10 cellular contexts compared by ENCODE assay signal in the genomic region with DNA sequence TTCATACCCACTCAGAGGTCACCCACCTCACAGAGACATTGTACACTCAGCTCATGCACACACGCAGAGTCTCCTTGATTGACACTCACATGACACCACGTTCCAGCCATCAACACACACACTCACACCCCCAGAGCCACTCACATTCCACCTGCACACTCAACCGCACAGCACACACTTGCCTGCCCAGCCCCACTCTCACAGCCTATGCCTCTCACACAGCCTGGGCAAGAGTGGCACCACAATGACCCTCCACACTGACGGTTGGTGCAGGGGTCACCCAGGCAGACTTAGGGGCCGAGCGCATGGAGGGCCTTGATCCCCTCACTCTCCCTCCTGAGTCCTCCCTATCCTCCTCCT. TPM values are rescaled to one million over a fixed set of nuclear protein-coding genes. Genes with fewer than 3 reads are reported as not detected.
DNase-seq lines count a peak whose midpoint lies in the region; ATAC-seq, FAIRE-seq and TF ChIP-seq lines count a peak whose summit lies in the region.
"Had no signal": no experiment of that assay in that cellular context is flagged by ENCODE, and none has a peak within 500 bp of the region (broad histone marks: within the 10 kb centered on the region; RNA-seq: fewer than 3 reads in every experiment).

No MANE protein-coding gene starts in this region.

- H3K9ac ChIP-seq in GM12878 (ENCODE audit: control insufficient read depth, insufficient read depth, low read length) = peak overlapping the region; percentile 85

- no peak for TF ChIP-seq RAD21 in GM12878 (IDR thresholded peaks at IDR 0.05; ENCODE audit: insufficient read depth, low read depth, low read length)

- H3K36me3 ChIP-seq in GM12878 (ENCODE audit: control insufficient read depth in 2 of 2, insufficient read depth in 2 of 2, low read length in 1 of 2) (peaks cover 2 to 5% of the 10 kb centered on the region in 2 experiments; a peak in 3 of 4 replicates), body of pancreas (replicated peaks in 1 of 2; ENCODE audit: insufficient read depth in 1 of 2, low read depth in 2 of 2) (no peaks in the 10 kb centered on the region)

- BruUV-seq in GM12878 (replicated peaks; lab: Mats Ljungman, UMichigan) = no TSS peak

- peak overlapping the region; percentile 89 for H3K4me2 ChIP-seq in GM12878 (ENCODE audit: control insufficient read depth, insufficient read depth)

- no peaks in the 10 kb centered on the region for H4K20me1 ChIP-seq in GM12878 (ENCODE audit: control insufficient read depth, insufficient read depth)

- H3K4me3 ChIP-seq in GM12878 = peak overlapping the region; percentile 80
- no peak overlapping the region for H3K4me3 ChIP-seq in body of pancreas

- intact Hi-C loops in GM12878 (cut with micrococcal nuclease; ENCODE audit: unreplicated experiment) = loop anchor here (5.0 to 10.0 kb wide), 3 partner anchors 76 to 479 kb away; partner anchors contain the start of gene FNBP4
- intact Hi-C loops in posterior vena cava (cut with DNase I) = loop anchor here in 1 of 2 donors (10.0 kb wide), 1 partner anchor 79 kb away; no protein-coding TSS in a partner anchor
- intact Hi-C loops in body of pancreas (cut with DNase I) = loop anchor here (5.0 kb wide), 1 partner anchor 76 kb away; no protein-coding TSS in a partner anchor

- in situ Hi-C loops in GM12878 (cut with MboI) = no loop called here

- no peak for TF ChIP-seq EP300 in GM12878 (IDR thresholded peaks at IDR 0.05; ENCODE audit: borderline replicate concordance in 1 of 2, control insufficient read depth in 1 of 2, low read depth in 2 of 2, low read length in 2 of 2)

- H3K27ac ChIP-seq in GM12878 (ENCODE audit: control insufficient read depth, insufficient read depth) = 0 out of 2 replicates have a peak overlapping the region, but pooled peaks have one; percentile 22
- H3K27ac ChIP-seq in body of pancreas = no peak overlapping the region

- H3K27me3 ChIP-seq in GM12878 (replicated peaks in 1 of 2; ENCODE audit: control insufficient read depth in 2 of 2, insufficient read depth in 2 of 2, low read length in 1 of 2) (no peaks in the 10 kb centered on the region), body of pancreas (no peaks in the 10 kb centered on the region)

- 45% methylated on average over 6 of the region's 6 CpGs for WGBS in GM12878 (ENCODE audit: insufficient coverage, insufficient replicate concordance, low lambda C conversion rate, missing lambda C conversion rate)
- 67 to 80% methylated on average over 6 of the region's 6 CpGs for WGBS in body of pancreas, 2 donors

- peaks cover 41% of the 10 kb centered on the region for H3K79me2 ChIP-seq in GM12878 (ENCODE audit: control insufficient read depth, insufficient read depth, low read length)

- POLR2A ChIA-PET in GM12878 (lab: Charles Lee) = interaction anchor here (1.8 to 4.9 kb wide), 2 partner anchors 23 to 31 kb away, joined by 11 to 57 read pairs; partner anchors contain the start of gene SLC39A13

- FAIRE-seq in GM12892 (lab: Jason Lieb, UNC) (peak; percentile 64), GM12878 (lab: Jason Lieb, UNC) (no peak), H54 (lab: Jason Lieb, UNC) (no peak)

- H2AFZ ChIP-seq in GM12878 (ENCODE audit: control insufficient read depth, low read depth, low read length) = no peak overlapping the region

- CTCF ChIA-PET in GM12878 (lab: Yijun Ruan, JAX) = interaction anchor here (1.0 to 4.1 kb wide), 4 partner anchors 17 to 198 kb away, joined by 3 to 20 read pairs (median 6); no protein-coding TSS in a partner anchor

- TF ChIP-seq CTCF in GM12878 (IDR thresholded peaks at IDR 0.05 in 2 of 3, conservative IDR thresholded peaks at IDR 0.05 in 1 of 3; ENCODE audit: control insufficient read depth in 2 of 3, extremely low read depth in 1 of 3, insufficient read depth in 1 of 3, low read depth in 3 of 3, low read length in 3 of 3) (no peak), body of pancreas (IDR thresholded peaks at IDR 0.05) (no peak)

- RAD21 ChIA-PET in GM12878 (lab: Charles Lee; ENCODE audit: unreplicated experiment) = interaction anchor here (1.4 to 3.4 kb wide), 3 partner anchors 23 to 36 kb away, joined by 6 to 31 read pairs (median 8); partner anchors contain the start of gene SLC39A13

- H3K9me3 ChIP-seq in GM12878 (replicated peaks; ENCODE audit: control insufficient read depth, insufficient read depth, low read length) (no peaks in the 10 kb centered on the region), body of pancreas (no peaks in the 10 kb centered on the region)

- H3K4me1 ChIP-seq in GM12878 (ENCODE audit: control insufficient read depth, insufficient read depth, low read length) (peaks cover 21% of the 10 kb centered on the region), body of pancreas (no peaks in the 10 kb centered on the region)

- DNase-seq in GM12892 (ENCODE audit: insufficient read length) (no peak), GM12878 (ENCODE audit: low read depth, low spot score) (no peak), posterior vena cava (ENCODE audit: low spot score) (peak; percentile 62), H54 (ENCODE audit: insufficient read length, low spot score) (no peak), D341Med (ENCODE audit: low spot score) (no peak), body of pancreas (no peak)
- DNase-seq: activated CD4-positive, CD25-positive, alpha-beta regulatory T cell; activated effector memory CD4-positive, alpha-beta T cell treated with Interleukin-2 at 50 U/mL for 16 hours; NCI-H2171; stimulated activated CD4-positive, alpha-beta T cell treated with anti-CD3 and anti-CD28 coated beads, Interleukin-4, amount 100 ng/mL, for 1 hour had no signal

- ATAC-seq in GM12878 (no peak), body of pancreas (no peak)

- TF ChIP-seq POLR2A in GM12892 (IDR thresholded peaks at IDR 0.05; ENCODE audit: low read depth, low read length) = no peak
- TF ChIP-seq POLR2A in GM12878 (IDR thresholded peaks at IDR 0.05; ENCODE audit: low read depth, low read length) = no peak
- no peak for TF ChIP-seq POLR2A in H54 (IDR thresholded peaks at IDR 0.05; ENCODE audit: low read depth, low read length)
- no peak for TF ChIP-seq POLR2A in body of pancreas (IDR thresholded peaks at IDR 0.05)

- SMC1A ChIA-PET in GM12878 (lab: Charles Lee; ENCODE audit: uncharacterized antibody, unreplicated experiment) = interaction anchor here (0.9 to 3.7 kb wide), 4 partner anchors 23 to 161 kb away, joined by 3 to 13 read pairs (median 6); partner anchors contain the start of genes DDB2 and SLC39A13

RNA-seq across cellular contexts. Expression of gene SPI1, which starts 2.2 kb away (rescaled TPM):
- polyA plus RNA-seq in GM12892 (2012; ENCODE audit: missing spikeins) = 5.5 TPM
- total RNA-seq in GM12878 (2013; cell fraction: nucleolus; rRNA removed) = 8.7 and 10.3 TPM in 2 replicates
- total RNA-seq in GM12878 (2014; rRNA removed) = 19.9 and 25.9 TPM in 2 replicates
- total RNA-seq in GM12878 (2014; rRNA removed; fragmentation: Illumina TruSeq; extraction: Trizol) = 5.9 and 6.5 TPM in 2 replicates
- total RNA-seq in GM12878 (2021) = 29.5 and 31.1 TPM in 2 replicates
- 7.3 TPM for polyA plus RNA-seq in GM12878 (2011; ENCODE audit: low read depth)
- 3.6 and 10.2 TPM in 2 replicates for polyA plus RNA-seq in GM12878 (2011; rRNA removed)
- polyA plus RNA-seq in GM12878 (2011; cell fraction: cytosol; rRNA removed) = 13.4 and 15.8 TPM in 2 replicates
- polyA plus RNA-seq in GM12878 (2011; cell fraction: nucleus; rRNA removed) = 13.8 and 20.3 TPM in 2 replicates
- 26.5 and 28.6 TPM in 2 replicates for polyA plus RNA-seq in GM12878 (2012)
- polyA plus RNA-seq in GM12878 (2014; fragmentation: Illumina TruSeq; extraction: Trizol) = 1.3 and 8.8 TPM in 2 replicates
- polyA plus RNA-seq in GM12878 (2014; fragmentation: Nextera tagmentation; extraction: Ambion mirVana) = under 1 TPM; 0.05 to 0.08 TPM
- 24.5 and 30.2 TPM in 2 replicates for polyA plus RNA-seq in GM12878 (2014; rRNA removed)
- polyA plus RNA-seq in GM12878 (2016; fragmentation: Nextera tagmentation; extraction: Ambion mirVana) = 10 to 100 TPM in 1 of 2 experiments, 1 to 10 TPM in 1; 9.2 to 15.0 TPM
- 9.1 and 16.5 TPM in 2 replicates for polyA minus RNA-seq in GM12878 (2011; rRNA and poly(A)+ RNA removed)
- polyA minus RNA-seq in GM12878 (2011; cell fraction: cytosol; rRNA and poly(A)+ RNA removed) = 7.7 and 13.2 TPM in 2 replicates
- polyA minus RNA-seq in GM12878 (2011; cell fraction: nucleus; rRNA and poly(A)+ RNA removed) = 4.6 and 9.6 TPM in 2 replicates
- total RNA-seq in posterior vena cava = 10 to 100 TPM; 27.7 to 47.0 TPM
- total RNA-seq in body of pancreas = 10 to 100 TPM in 1 of 2 donors, 1 to 10 TPM in 1; 7.5 to 10.9 TPM

RNA-seq across cellular contexts. Expression of gene MYBPC3, which starts 23.7 kb away (rescaled TPM):
- not detected for polyA plus RNA-seq in GM12892 (2012; ENCODE audit: missing spikeins)
- not detected in 2 replicates for total RNA-seq in GM12878 (2013; cell fraction: nucleolus; rRNA removed)
- total RNA-seq in GM12878 (2014; rRNA removed) = 0.05 TPM in 1 of 2 replicates, not detected in the other
- total RNA-seq in GM12878 (2014; rRNA removed; fragmentation: Illumina TruSeq; extraction: Trizol) = not detected in 2 replicates
- total RNA-seq in GM12878 (2021) = not detected in 2 replicates
- not detected for polyA plus RNA-seq in GM12878 (2011; ENCODE audit: low read depth)
- polyA plus RNA-seq in GM12878 (2011; rRNA removed) = 0.03 TPM in 1 of 2 replicates, not detected in the other
- polyA plus RNA-seq in GM12878 (2011; cell fraction: cytosol; rRNA removed) = 0.05 and 0.06 TPM in 2 replicates
- polyA plus RNA-seq in GM12878 (2011; cell fraction: nucleus; rRNA removed) = 0.16 and 0.30 TPM in 2 replicates
- polyA plus RNA-seq in GM12878 (2012) = 0.04 and 0.08 TPM in 2 replicates
- 0.03 TPM in 1 of 2 replicates, not detected in the other for polyA plus RNA-seq in GM12878 (2014; fragmentation: Illumina TruSeq; extraction: Trizol)
- polyA plus RNA-seq in GM12878 (2014; fragmentation: Nextera tagmentation; extraction: Ambion mirVana) = not detected
- polyA plus RNA-seq in GM12878 (2014; rRNA removed) = 0.06 TPM in 1 of 2 replicates, not detected in the other
- polyA plus RNA-seq in GM12878 (2016; fragmentation: Nextera tagmentation; extraction: Ambion mirVana) = under 1 TPM in 1 of 2 experiments, not detected in 1; 0.08 TPM
- polyA minus RNA-seq in GM12878 (2011; rRNA and poly(A)+ RNA removed) = 0.05 TPM in 1 of 2 replicates, not detected in the other
- not detected in 2 replicates for polyA minus RNA-seq in GM12878 (2011; cell fraction: cytosol; rRNA and poly(A)+ RNA removed)
- polyA minus RNA-seq in GM12878 (2011; cell fraction: nucleus; rRNA and poly(A)+ RNA removed) = not detected in 2 replicates
- total RNA-seq in posterior vena cava = under 1 TPM; 0.19 to 0.37 TPM
- total RNA-seq in body of pancreas = not detected

RNA-seq across cellular contexts. Expression of gene SLC39A13, which starts 32.2 kb away (rescaled TPM):
- 7.0 TPM for polyA plus RNA-seq in GM12892 (2012; ENCODE audit: missing spikeins)
- 7.2 and 9.7 TPM in 2 replicates for total RNA-seq in GM12878 (2013; cell fraction: nucleolus; rRNA removed)
- total RNA-seq in GM12878 (2014; rRNA removed) = 11.3 and 14.5 TPM in 2 replicates
- 3.3 and 3.6 TPM in 2 replicates for total RNA-seq in GM12878 (2014; rRNA removed; fragmentation: Illumina TruSeq; extraction: Trizol)
- 14.5 and 15.0 TPM in 2 replicates for total RNA-seq in GM12878 (2021)
- polyA plus RNA-seq in GM12878 (2011; ENCODE audit: low read depth) = 3.5 TPM
- 2.0 and 4.2 TPM in 2 replicates for polyA plus RNA-seq in GM12878 (2011; rRNA removed)
- polyA plus RNA-seq in GM12878 (2011; cell fraction: cytosol; rRNA removed) = 6.3 and 12.0 TPM in 2 replicates
- 51.1 and 51.6 TPM in 2 replicates for polyA plus RNA-seq in GM12878 (2011; cell fraction: nucleus; rRNA removed)
- 11.0 and 11.1 TPM in 2 replicates for polyA plus RNA-seq in GM12878 (2012)
- polyA plus RNA-seq in GM12878 (2014; fragmentation: Illumina TruSeq; extraction: Trizol) = 2.1 and 3.2 TPM in 2 replicates
- polyA plus RNA-seq in GM12878 (2014; fragmentation: Nextera tagmentation; extraction: Ambion mirVana) = under 1 TPM; 0.23 to 0.60 TPM
- 19.8 and 20.4 TPM in 2 replicates for polyA plus RNA-seq in GM12878 (2014; rRNA removed)
- polyA plus RNA-seq in GM12878 (2016; fragmentation: Nextera tagmentation; extraction: Ambion mirVana) = 1 to 10 TPM; 8.4 to 8.9 TPM
- 2.6 and 4.5 TPM in 2 replicates for polyA minus RNA-seq in GM12878 (2011; rRNA and poly(A)+ RNA removed)
- polyA minus RNA-seq in GM12878 (2011; cell fraction: cytosol; rRNA and poly(A)+ RNA removed) = 2.3 and 2.4 TPM in 2 replicates
- 4.6 and 7.7 TPM in 2 replicates for polyA minus RNA-seq in GM12878 (2011; cell fraction: nucleus; rRNA and poly(A)+ RNA removed)
- 10 to 100 TPM; 96.1 to 98.1 TPM for total RNA-seq in posterior vena cava
- 10 to 100 TPM; 54.7 TPM for total RNA-seq in body of pancreas

RNA-seq across cellular contexts. Expression of gene PSMC3, which starts 50.1 kb away (rescaled TPM):
- polyA plus RNA-seq in GM12892 (2012; ENCODE audit: missing spikeins) = 132 TPM
- 43.7 and 52.4 TPM in 2 replicates for total RNA-seq in GM12878 (2013; cell fraction: nucleolus; rRNA removed)
- total RNA-seq in GM12878 (2014; rRNA removed) = 112 and 114 TPM in 2 replicates
- total RNA-seq in GM12878 (2014; rRNA removed; fragmentation: Illumina TruSeq; extraction: Trizol) = 180 and 181 TPM in 2 replicates
- 144 and 157 TPM in 2 replicates for total RNA-seq in GM12878 (2021)
- 116 TPM for polyA plus RNA-seq in GM12878 (2011; ENCODE audit: low read depth)
- 143 and 159 TPM in 2 replicates for polyA plus RNA-seq in GM12878 (2011; rRNA removed)
- 118 and 142 TPM in 2 replicates for polyA plus RNA-seq in GM12878 (2011; cell fraction: cytosol; rRNA removed)
- 78.3 and 128 TPM in 2 replicates for polyA plus RNA-seq in GM12878 (2011; cell fraction: nucleus; rRNA removed)
- 90.1 and 134 TPM in 2 replicates for polyA plus RNA-seq in GM12878 (2012)
- polyA plus RNA-seq in GM12878 (2014; fragmentation: Illumina TruSeq; extraction: Trizol) = 245 and 283 TPM in 2 replicates
- polyA plus RNA-seq in GM12878 (2014; fragmentation: Nextera tagmentation; extraction: Ambion mirVana) = 10 to 100 TPM; 39.5 to 54.3 TPM
- 153 TPM in 2 replicates for polyA plus RNA-seq in GM12878 (2014; rRNA removed)
- polyA plus RNA-seq in GM12878 (2016; fragmentation: Nextera tagmentation; extraction: Ambion mirVana) = 100 to 1,000 TPM; 256 to 289 TPM
- 89.2 and 147 TPM in 2 replicates for polyA minus RNA-seq in GM12878 (2011; rRNA and poly(A)+ RNA removed)
- polyA minus RNA-seq in GM12878 (2011; cell fraction: cytosol; rRNA and poly(A)+ RNA removed) = 26.3 and 35.2 TPM in 2 replicates
- 29.3 and 50.7 TPM in 2 replicates for polyA minus RNA-seq in GM12878 (2011; cell fraction: nucleus; rRNA and poly(A)+ RNA removed)
- total RNA-seq in posterior vena cava = 100 to 1,000 TPM; 104 to 129 TPM
- total RNA-seq in body of pancreas = 10 to 100 TPM; 43.8 to 62.8 TPM
